ENCODE assay signal across 9 cellular contexts in genomic region chr11:22641559-22641958, GRCh38. TPM values are rescaled to one million over a fixed set of nuclear protein-coding genes. Genes with fewer than 3 reads are reported as not detected.
"Had no signal": no experiment of that assay in that cellular context is flagged by ENCODE, and none has a peak within 500 bp of the region (broad histone marks: within the 10 kb centered on the region; RNA-seq: fewer than 3 reads in every experiment).

No MANE protein-coding gene starts in this region.

- FAIRE-seq: G401.6, GM12878, GM12891, GM12892, GM18507, GM19239 had no signal

- DNase-seq: GDM1, GF-D8 had no signal

- ATAC-seq: GM12878 had no signal

- H3K4me3 ChIP-seq: GM12878 had no signal

RNA-seq across cellular contexts. Expression of gene GAS2, which starts 24.9 kb away (rescaled TPM):
- total RNA-seq: G401 had no signal
